24 cellular contexts compared by ENCODE assay signal in genomic region chr15:99110581-99111320, GRCh38. TPM values are rescaled to one million over a fixed set of nuclear protein-coding genes. Genes with fewer than 3 reads are reported as not detected.
DNase-seq lines count a peak whose midpoint lies in the region; ATAC-seq, FAIRE-seq and TF ChIP-seq lines count a peak whose summit lies in the region.
"Had no signal": no experiment of that assay in that cellular context is flagged by ENCODE, and none has a peak within 500 bp of the region (broad histone marks: within the 10 kb centered on the region; RNA-seq: fewer than 3 reads in every experiment).

No MANE protein-coding gene starts in this region.

- peaks cover 20% of the 10 kb centered on the region for H3K4me1 Mint-ChIP-seq in activated CD8-positive, alpha-beta T cell treated with anti-CD3 and anti-CD28 coated beads for 36 hours (ENCODE audit: low read depth)
- H3K4me1 Mint-ChIP-seq in activated CD8-positive, alpha-beta T cell treated with anti-CD3 and anti-CD28 coated beads, Interleukin-2, amount 10 ng/mL, durations not matched to agents 7 days and 5 days (ENCODE audit: low read depth), result peaks cover 29% of the 10 kb centered on the region
- H3K4me1 Mint-ChIP-seq in stimulated activated memory B cell treated with anti-CD40 and anti-IgM and Interleukin-4, amounts not matched to agents 10 μg/mL and 1 μg/mL and 100 μg/mL, for 72 hours, result no peaks in the 10 kb centered on the region

- H3K9me3 Mint-ChIP-seq in activated CD8-positive, alpha-beta T cell treated with anti-CD3 and anti-CD28 coated beads for 36 hours, result no peaks in the 10 kb centered on the region
- H3K9me3 Mint-ChIP-seq in activated CD8-positive, alpha-beta T cell treated with anti-CD3 and anti-CD28 coated beads, Interleukin-2, amount 10 ng/mL, durations not matched to agents 7 days and 5 days (ENCODE audit: insufficient read depth), result no peaks in the 10 kb centered on the region
- H3K9me3 Mint-ChIP-seq in stimulated activated memory B cell treated with anti-CD40 and anti-IgM and Interleukin-4, amounts not matched to agents 10 μg/mL and 1 μg/mL and 100 μg/mL, for 72 hours, result no peaks in the 10 kb centered on the region
- H3K9me3 Mint-ChIP-seq: brain; dendritic cell treated with granulocyte-macrophage colony-stimulating factor and Interleukin-4, amounts not matched to agents 40 ng/mL and 50 ng/mL, for 4 days had no signal

- CTCF ChIA-PET in activated CD8-positive, alpha-beta T cell treated with anti-CD3 and anti-CD28 coated beads for 36 hours (lab: Charles Lee), result interaction anchor here (1.9 to 2.1 kb wide), 2 partner anchors 10 to 34 kb away, joined by 9 to 12 read pairs; no protein-coding TSS in a partner anchor
- CTCF ChIA-PET in activated CD8-positive, alpha-beta T cell treated with anti-CD3 and anti-CD28 coated beads, Interleukin-2, amount 10 ng/mL, durations not matched to agents 7 days and 5 days (lab: Charles Lee), result interaction anchor here (1.3 to 3.2 kb wide), 3 partner anchors 10 to 35 kb away, joined by 3 to 13 read pairs (median 5); no protein-coding TSS in a partner anchor
- CTCF ChIA-PET in K562 (lab: Yijun Ruan, JAX; ENCODE audit: low intra/inter-chr PET ratio) (no interaction called here), PC-9 (lab: Charles Lee) (interaction anchor here (0.6 kb wide), 1 partner anchor 1284 kb away, joined by 4 read pairs; no protein-coding TSS in a partner anchor)

- intact Hi-C loops in activated CD8-positive, alpha-beta T cell treated with anti-CD3 and anti-CD28 coated beads for 36 hours (cut with micrococcal nuclease), result no loop called here
- intact Hi-C loops in K562 (cut with micrococcal nuclease) (no loop called here), PC-9 (cut with micrococcal nuclease; ENCODE audit: unreplicated experiment) (no loop called here)

- H3K27ac ChIP-seq in K562 (ENCODE audit: extremely low read depth, low read depth, low read length) (no peak overlapping the region), PC-9 (no peak overlapping the region)
- H3K27ac ChIP-seq: 22Rv1, right lobe of liver, SJCRH30, VCaP had no signal

- WGBS in K562 (ENCODE audit: insufficient coverage, low coverage, missing lambda C conversion rate), result 9% methylated on average over 8 of the region's 8 CpGs

- H3K4me3 ChIP-seq in K562 (no peak overlapping the region), PC-9 (no peak overlapping the region)
- H3K4me3 ChIP-seq: right lobe of liver, SJCRH30 had no signal

- no peak overlapping the region for H3K4me3 Mint-ChIP-seq in activated CD8-positive, alpha-beta T cell treated with anti-CD3 and anti-CD28 coated beads for 36 hours
- H3K4me3 Mint-ChIP-seq in activated CD8-positive, alpha-beta T cell treated with anti-CD3 and anti-CD28 coated beads, Interleukin-2, amount 10 ng/mL, durations not matched to agents 7 days and 5 days, result no peak overlapping the region
- no peak overlapping the region for H3K4me3 Mint-ChIP-seq in stimulated activated memory B cell treated with anti-CD40 and anti-IgM and Interleukin-4, amounts not matched to agents 10 μg/mL and 1 μg/mL and 100 μg/mL, for 72 hours
- H3K4me3 Mint-ChIP-seq: dendritic cell treated with granulocyte-macrophage colony-stimulating factor and Interleukin-4, amounts not matched to agents 40 ng/mL and 50 ng/mL, for 4 days; T-helper 17 cell had no signal

- TF ChIP-seq CTCF in activated CD8-positive, alpha-beta T cell treated with anti-CD3 and anti-CD28 coated beads for 36 hours (IDR thresholded peaks at IDR 0.05), result no peak
- TF ChIP-seq CTCF in K562 (IDR thresholded peaks at IDR 0.05 in 2 of 3, conservative IDR thresholded peaks at IDR 0.05 in 1 of 3; ENCODE audit: insufficient read depth in 2 of 3, low read depth in 1 of 3, low read length in 3 of 3) (no peak), PC-9 (conservative IDR thresholded peaks at IDR 0.05) (no peak)

- TF ChIP-seq POLR2A in K562 (conservative IDR thresholded peaks at IDR 0.05), result no peak

- H3K27ac Mint-ChIP-seq in activated CD8-positive, alpha-beta T cell treated with anti-CD3 and anti-CD28 coated beads for 36 hours, result peak overlapping the region; percentile 30
- no peak overlapping the region for H3K27ac Mint-ChIP-seq in activated CD8-positive, alpha-beta T cell treated with anti-CD3 and anti-CD28 coated beads, Interleukin-2, amount 10 ng/mL, durations not matched to agents 7 days and 5 days
- H3K27ac Mint-ChIP-seq in stimulated activated memory B cell treated with anti-CD40 and anti-IgM and Interleukin-4, amounts not matched to agents 10 μg/mL and 1 μg/mL and 100 μg/mL, for 72 hours, result no peak overlapping the region
- H3K27ac Mint-ChIP-seq: dendritic cell treated with granulocyte-macrophage colony-stimulating factor and Interleukin-4, amounts not matched to agents 40 ng/mL and 50 ng/mL, for 4 days; T-helper 17 cell had no signal

- H3K79me2 ChIP-seq in K562 (ENCODE audit: control insufficient read depth, insufficient read depth, low read length), result no peaks in the 10 kb centered on the region
- no peaks in the 10 kb centered on the region for H3K79me2 ChIP-seq in PC-9 (ENCODE audit: low read depth)

- no peak for ATAC-seq in activated CD8-positive, alpha-beta T cell treated with anti-CD3 and anti-CD28 coated beads for 36 hours
- ATAC-seq in activated CD8-positive, alpha-beta T cell treated with anti-CD3 and anti-CD28 coated beads, Interleukin-2, amount 10 ng/mL, durations not matched to agents 7 days and 5 days, result no peak
- ATAC-seq in K562, result no peak
- no peak for ATAC-seq in stimulated activated memory B cell treated with anti-CD40 and anti-IgM and Interleukin-4, amounts not matched to agents 10 μg/mL and 1 μg/mL and 100 μg/mL, for 72 hours
- ATAC-seq: stimulated activated naive CD8-positive, alpha-beta T cell treated with anti-CD3 and anti-CD28 coated beads, Interleukin-15, Interleukin-2, amounts not matched to agents 100 U/mL and 50 U/mL, for 24 hours; T-helper 17 cell had no signal

- no peaks in the 10 kb centered on the region for H3F3A ChIP-seq in PC-9 (ENCODE audit: insufficient read depth, low read depth)

- H3K9ac ChIP-seq in K562 (ENCODE audit: insufficient read depth in 1 of 2, low read depth in 2 of 2, low read length in 2 of 2), result no peak overlapping the region

- TF ChIP-seq RAD21 in K562 (CRISPR knock-in tag; conservative IDR thresholded peaks at IDR 0.05 in 1 of 2, IDR thresholded peaks at IDR 0.05 in 1 of 2), result no peak

- H3K9me1 ChIP-seq in K562 (ENCODE audit: control insufficient read depth, insufficient read depth, low read length), result no peaks in the 10 kb centered on the region

- H3K9me3 ChIP-seq in K562 (replicated peaks; ENCODE audit: control insufficient read depth, insufficient read depth, low read depth, low read length) (no peaks in the 10 kb centered on the region), PC-9 (ENCODE audit: insufficient read depth, low read depth) (no peaks in the 10 kb centered on the region)
- H3K9me3 ChIP-seq: right lobe of liver, SJCRH30 had no signal

- H3K36me3 Mint-ChIP-seq in activated CD8-positive, alpha-beta T cell treated with anti-CD3 and anti-CD28 coated beads for 36 hours (ENCODE audit: low read depth), result no peaks in the 10 kb centered on the region
- H3K36me3 Mint-ChIP-seq in activated CD8-positive, alpha-beta T cell treated with anti-CD3 and anti-CD28 coated beads, Interleukin-2, amount 10 ng/mL, durations not matched to agents 7 days and 5 days (ENCODE audit: low read depth), result no peaks in the 10 kb centered on the region
- no peaks in the 10 kb centered on the region for H3K36me3 Mint-ChIP-seq in stimulated activated memory B cell treated with anti-CD40 and anti-IgM and Interleukin-4, amounts not matched to agents 10 μg/mL and 1 μg/mL and 100 μg/mL, for 72 hours

- no peaks in the 10 kb centered on the region for H4K20me1 ChIP-seq in K562 (replicated peaks; ENCODE audit: control insufficient read depth, insufficient read depth, low read length)
- no peaks in the 10 kb centered on the region for H4K20me1 ChIP-seq in PC-9 (ENCODE audit: insufficient read depth)

- no peak for DNase-seq in activated CD8-positive, alpha-beta T cell treated with anti-CD3 and anti-CD28 coated beads for 36 hours
- DNase-seq in activated CD8-positive, alpha-beta T cell treated with anti-CD3 and anti-CD28 coated beads, Interleukin-2, amount 10 ng/mL, durations not matched to agents 7 days and 5 days, result no peak
- DNase-seq in K562 (ENCODE audit: extremely low read depth in 1 of 4, low spot score in 3 of 4), result no peak
- DNase-seq in hepatic stellate cell (ENCODE audit: low spot score), result peak; percentile 39
- DNase-seq in stromal cell of bone marrow (ENCODE audit: low read depth), result peak; percentile 64
- no peak for DNase-seq in nucleus accumbens (lab: John Stamatoyannopoulos, UW)
- DNase-seq in PC-9, result no peak
- DNase-seq: activated CD4-positive, alpha-beta T cell treated with anti-CD3 and anti-CD28 coated beads, Interleukin-2, amount 50 U/mL, for 48 hours; activated naive CD4-positive, alpha-beta T cell treated with anti-CD3 and anti-CD28 coated beads, Interleukin-2, amount 50 U/mL, for 16 hours; activated T-cell treated with anti-CD3 and anti-CD28 coated beads, Interleukin-2, amount 50 U/mL, for 1 hour; Calu3; NCI-H526 treated with DMSO at 0.1 percent for 48 hours; occipital lobe; right lobe of liver; SJCRH30; stimulated activated naive CD8-positive, alpha-beta T cell treated with anti-CD3 and anti-CD28 coated beads, Interleukin-15, Interleukin-2, amounts not matched to agents 100 U/mL and 50 U/mL, for 24 hours; T-helper 17 cell had no signal

- POLR2A ChIA-PET in activated CD8-positive, alpha-beta T cell treated with anti-CD3 and anti-CD28 coated beads for 36 hours (lab: Charles Lee), result no interaction called here
- POLR2A ChIA-PET in activated CD8-positive, alpha-beta T cell treated with anti-CD3 and anti-CD28 coated beads, Interleukin-2, amount 10 ng/mL, durations not matched to agents 7 days and 5 days (lab: Charles Lee), result no interaction called here
- POLR2A ChIA-PET in K562 (lab: Yijun Ruan, JAX), result interaction anchor here (1.5 kb wide), 1 partner anchor 14 kb away, joined by 4 read pairs; no protein-coding TSS in a partner anchor
- POLR2A ChIA-PET in PC-9 (lab: Charles Lee; ENCODE audit: unreplicated experiment), result no interaction called here

- no peak for TF ChIP-seq EP300 in K562 (IDR thresholded peaks at IDR 0.05; ENCODE audit: low read length)

- H3K27me3 Mint-ChIP-seq in activated CD8-positive, alpha-beta T cell treated with anti-CD3 and anti-CD28 coated beads for 36 hours, result peaks cover 11% of the 10 kb centered on the region
- H3K27me3 Mint-ChIP-seq in activated CD8-positive, alpha-beta T cell treated with anti-CD3 and anti-CD28 coated beads, Interleukin-2, amount 10 ng/mL, durations not matched to agents 7 days and 5 days (ENCODE audit: low read depth), result peaks cover 20% of the 10 kb centered on the region
- peaks cover 61% of the 10 kb centered on the region for H3K27me3 Mint-ChIP-seq in stimulated activated memory B cell treated with anti-CD40 and anti-IgM and Interleukin-4, amounts not matched to agents 10 μg/mL and 1 μg/mL and 100 μg/mL, for 72 hours

- H3K36me3 ChIP-seq in K562 (ENCODE audit: control insufficient read depth, insufficient read depth, low read length) (no peaks in the 10 kb centered on the region), PC-9 (ENCODE audit: low read depth) (no peaks in the 10 kb centered on the region)
- H3K36me3 ChIP-seq: right lobe of liver had no signal

- BruUV-seq in K562 (replicated peaks; lab: Mats Ljungman, UMichigan) (no TSS peak), PC-9 (replicated peaks; lab: Mats Ljungman, UMichigan) (no TSS peak)

- H3K4me1 ChIP-seq in K562 (replicated peaks in 1 of 2; ENCODE audit: control insufficient read depth in 2 of 2, insufficient read depth in 2 of 2, low read length in 2 of 2) (peaks cover 0 to under 1% of the 10 kb centered on the region in 2 experiments; a peak in 2 of 5 replicates), PC-9 (replicated peaks; ENCODE audit: insufficient read depth) (no peaks in the 10 kb centered on the region)
- H3K4me1 ChIP-seq: right lobe of liver had no signal

- H2AFZ ChIP-seq in K562 (ENCODE audit: low read depth, low read length) (no peak overlapping the region), PC-9 (no peak overlapping the region)

- no peak for FAIRE-seq in K562 (lab: Jason Lieb, UNC)
- FAIRE-seq: endothelial cell of umbilical vein, H54 had no signal

- H3K4me2 ChIP-seq in K562 (ENCODE audit: insufficient read depth, low read length) (no peak overlapping the region), PC-9 (no peak overlapping the region)

- peaks cover 7 to 44% of the 10 kb centered on the region in 2 experiments; a peak in 4 of 5 replicates for H3K27me3 ChIP-seq in K562 (ENCODE audit: control insufficient read depth in 2 of 2, insufficient read depth in 2 of 2, low read length in 2 of 2)
- no peaks in the 10 kb centered on the region for H3K27me3 ChIP-seq in PC-9 (ENCODE audit: insufficient read depth, low read depth)
- H3K27me3 ChIP-seq: right lobe of liver, SJCRH30 had no signal

- no peaks in the 10 kb centered on the region for H3K9me2 ChIP-seq in PC-9 (ENCODE audit: insufficient read depth)

- in situ Hi-C loops in K562 (cut with MboI), result no loop called here

RNA-seq across cellular contexts. Expression of gene SYNM, which starts 5.9 kb away (rescaled TPM):
- total RNA-seq in activated CD8-positive, alpha-beta T cell treated with anti-CD3 and anti-CD28 coated beads for 36 hours, result under 1 TPM; 0.63 to 0.69 TPM
- under 1 TPM; 0.18 to 0.29 TPM for total RNA-seq in activated CD8-positive, alpha-beta T cell treated with anti-CD3 and anti-CD28 coated beads, Interleukin-2, amount 10 ng/mL, durations not matched to agents 7 days and 5 days
- total RNA-seq in K562 (2011; cell fraction: chromatin; rRNA removed; ENCODE audit: low replicate concordance), result 0.11 and 0.16 TPM in 2 replicates
- total RNA-seq in K562 (2011; cell fraction: nucleolus; rRNA removed), result 0.13 and 0.17 TPM in 2 replicates
- total RNA-seq in K562 (2011; cell fraction: nucleoplasm; rRNA removed), result 0.22 and 0.23 TPM in 2 replicates
- total RNA-seq in K562 (2014; rRNA removed), result 0.09 and 0.12 TPM in 2 replicates
- 0.16 and 0.18 TPM in 2 replicates for total RNA-seq in K562 (2014; rRNA removed; fragmentation: Illumina TruSeq; extraction: Trizol)
- total RNA-seq in K562 (2015; rRNA removed; fragmentation: Illumina TruSeq; extraction: Trizol), result 0.30 and 0.33 TPM in 2 replicates
- total RNA-seq in K562 (2021), result 0.18 TPM in 2 replicates
- 0.08 TPM in 1 of 2 replicates, not detected in the other for polyA plus RNA-seq in K562 (2011; rRNA removed)
- 0.01 and 0.06 TPM in 2 replicates for polyA plus RNA-seq in K562 (2011; cell fraction: cytosol; rRNA removed)
- 0.06 and 0.58 TPM in 2 replicates for polyA plus RNA-seq in K562 (2011; cell fraction: nucleus; rRNA removed)
- polyA plus RNA-seq in K562 (2012), result 0.27 and 0.43 TPM in 2 replicates
- polyA plus RNA-seq in K562 (2014; fragmentation: Illumina TruSeq; extraction: Trizol), result 0.13 and 0.21 TPM in 2 replicates
- polyA plus RNA-seq in K562 (2014; fragmentation: Nextera tagmentation; extraction: Ambion mirVana), result under 1 TPM; 0.01 TPM
- 0.18 and 0.42 TPM in 2 replicates for polyA plus RNA-seq in K562 (2014; rRNA removed)
- 0.04 TPM in 1 of 2 replicates, not detected in the other for polyA minus RNA-seq in K562 (2011; rRNA and poly(A)+ RNA removed)
- polyA minus RNA-seq in K562 (2011; cell fraction: cytosol; rRNA and poly(A)+ RNA removed), result 0.10 and 0.36 TPM in 2 replicates
- 0.13 TPM in 1 of 2 replicates, not detected in the other for polyA minus RNA-seq in K562 (2011; cell fraction: nucleus; rRNA and poly(A)+ RNA removed)
- total RNA-seq in PC-9 (2021), result 2.2 and 2.4 TPM in 2 replicates

Comparison
In these comparisons a context has a peak if more than half of its experiments do, and no peak if none do; other contexts are left out.
1. DNase-seq: peak in hepatic stellate cell (single experiment) and stromal cell of bone marrow (single experiment); none in activated CD8-positive, alpha-beta T cell treated with anti-CD3 and anti-CD28 coated beads for 36 hours (single experiment), activated CD8-positive, alpha-beta T cell treated with anti-CD3 and anti-CD28 coated beads, Interleukin-2, amount 10 ng/mL, durations not matched to agents 7 days and 5 days (single experiment), K562 (0 of 4), nucleus accumbens (0 of 56) and PC-9 (0 of 2).